27 cellular contexts compared by ENCODE assay signal in the genomic region with DNA sequence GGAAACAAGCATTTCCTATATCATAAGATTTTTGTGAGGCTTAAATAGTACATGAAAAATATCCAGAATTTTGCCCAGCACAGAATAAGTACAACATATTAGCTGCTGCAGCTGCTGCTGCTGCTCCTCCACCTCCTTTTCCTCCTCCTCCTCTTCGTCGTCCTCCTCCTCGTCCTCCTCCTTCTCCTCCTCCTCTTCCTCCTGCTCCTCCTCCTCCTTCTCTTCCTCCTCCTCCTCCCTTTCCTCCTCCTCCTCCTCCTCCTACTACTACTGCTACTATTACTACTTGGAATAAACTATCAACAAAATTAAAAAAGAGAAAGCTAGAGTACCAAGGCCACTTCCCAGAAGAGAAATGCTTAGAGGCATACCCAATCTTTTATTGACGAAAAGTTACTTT. TPM values are rescaled to one million over a fixed set of nuclear protein-coding genes. Genes with fewer than 3 reads are reported as not detected.
DNase-seq lines count a peak whose midpoint lies in the region; ATAC-seq and TF ChIP-seq lines count a peak whose summit lies in the region.
"Had no signal": no experiment of that assay in that cellular context is flagged by ENCODE, and none has a peak within 500 bp of the region (broad histone marks: within the 10 kb centered on the region; RNA-seq: fewer than 3 reads in every experiment).

No MANE protein-coding gene starts in this region.

- H3K27ac ChIP-seq in CD4-positive, alpha-beta T cell (ENCODE audit: low read depth, low read length) = no peak overlapping the region
- H3K27ac ChIP-seq in mesenchymal stem cell (ENCODE audit: low read length, poor library complexity, severe bottlenecking) = no peak overlapping the region
- H3K27ac ChIP-seq: BLaER1, coronary artery, SJCRH30, suprapubic skin, upper lobe of right lung had no signal

- peaks cover 30% of the 10 kb centered on the region for H3K79me1 ChIP-seq in mesenchymal stem cell (replicated peaks; ENCODE audit: low read length, poor library complexity, severe bottlenecking)

- H3K27me3 Mint-ChIP-seq in activated T-cell treated with anti-CD3 and anti-CD28 coated beads, Interleukin-2, amount 50 U/mL, for 4 hours (ENCODE audit: low read depth) = no peaks in the 10 kb centered on the region
- no peaks in the 10 kb centered on the region for H3K27me3 Mint-ChIP-seq in CD4-positive, alpha-beta T cell
- H3K27me3 Mint-ChIP-seq in T-helper 17 cell = no peaks in the 10 kb centered on the region

- H2BK120ac ChIP-seq in mesenchymal stem cell (ENCODE audit: low read depth, low read length) = no peak overlapping the region

- TF ChIP-seq CTCF in CD4-positive, alpha-beta T cell (IDR thresholded peaks at IDR 0.05) = no peak
- no peak for TF ChIP-seq CTCF in mucosa of descending colon (IDR thresholded peaks at IDR 0.05)

- H3K14ac ChIP-seq in mesenchymal stem cell (ENCODE audit: low read length in 2 of 2) = no peak overlapping the region

- CTCF ChIA-PET in CD4-positive, alpha-beta T cell (lab: Charles Lee) = no interaction called here

- no peak overlapping the region for H4K8ac ChIP-seq in mesenchymal stem cell (ENCODE audit: low read length)

- no peak overlapping the region for H2AK5ac ChIP-seq in mesenchymal stem cell (ENCODE audit: low read length, severe bottlenecking)

- no peaks in the 10 kb centered on the region for H3K27me3 ChIP-seq in CD4-positive, alpha-beta T cell (ENCODE audit: control insufficient read depth, insufficient read depth, low read length)
- no peaks in the 10 kb centered on the region for H3K27me3 ChIP-seq in mesenchymal stem cell (ENCODE audit: control insufficient read depth in 1 of 2, insufficient read depth in 1 of 2, low read length in 2 of 2)
- H3K27me3 ChIP-seq: heart left ventricle, right lobe of liver, SJCRH30, suprapubic skin, upper lobe of right lung had no signal

- peaks cover 1% of the 10 kb centered on the region for H3K36me3 Mint-ChIP-seq in activated T-cell treated with anti-CD3 and anti-CD28 coated beads, Interleukin-2, amount 50 U/mL, for 4 hours (ENCODE audit: insufficient read depth)
- H3K36me3 Mint-ChIP-seq in CD4-positive, alpha-beta T cell (ENCODE audit: low read depth) = peaks cover 10% of the 10 kb centered on the region
- peaks cover 2% of the 10 kb centered on the region for H3K36me3 Mint-ChIP-seq in T-helper 17 cell (ENCODE audit: low read depth)

- H3K9me3 ChIP-seq in CD4-positive, alpha-beta T cell (ENCODE audit: control insufficient read depth, low read length) = no peaks in the 10 kb centered on the region
- H3K9me3 ChIP-seq in T-helper 17 cell (ENCODE audit: control insufficient read depth, low read length, poor library complexity, severe bottlenecking) = no peaks in the 10 kb centered on the region
- no peaks in the 10 kb centered on the region for H3K9me3 ChIP-seq in mesenchymal stem cell (ENCODE audit: control insufficient read depth, low read length)
- H3K9me3 ChIP-seq in mucosa of descending colon = no peaks in the 10 kb centered on the region
- H3K9me3 ChIP-seq: BLaER1, heart left ventricle, right lobe of liver, SJCRH30, suprapubic skin, upper lobe of right lung had no signal

- peak overlapping the region in 1 of 2 experiments; percentile 39 for H3K4me3 ChIP-seq in mesenchymal stem cell (ENCODE audit: insufficient read depth in 1 of 2, low read depth in 1 of 2, low read length in 2 of 2)
- H3K4me3 ChIP-seq in mucosa of descending colon = no peak overlapping the region
- H3K4me3 ChIP-seq: BLaER1, coronary artery, heart left ventricle, right lobe of liver, SJCRH30, suprapubic skin, upper lobe of right lung had no signal

- H3K4ac ChIP-seq in mesenchymal stem cell (ENCODE audit: low read depth in 1 of 2, low read length in 2 of 2) = no peak overlapping the region

- no peak overlapping the region for H3K23ac ChIP-seq in mesenchymal stem cell (ENCODE audit: low read length in 2 of 2)

- whole genome bisulfite sequencing in mesenchymal stem cell = 62% methylated on average over 4 of the region's 4 CpGs

- H2BK15ac ChIP-seq in mesenchymal stem cell (ENCODE audit: low read depth, poor library complexity, severe bottlenecking) = no peak overlapping the region

- H2BK12ac ChIP-seq in mesenchymal stem cell (ENCODE audit: low read length in 2 of 2) = no peak overlapping the region

- peak overlapping the region; percentile 9 for H3K4me3 Mint-ChIP-seq in activated T-cell treated with anti-CD3 and anti-CD28 coated beads, Interleukin-2, amount 50 U/mL, for 4 hours
- no peak overlapping the region for H3K4me3 Mint-ChIP-seq in CD4-positive, alpha-beta T cell
- peak overlapping the region; percentile 3 for H3K4me3 Mint-ChIP-seq in T-helper 17 cell
- H3K4me3 Mint-ChIP-seq: neural crest cell had no signal

- no peaks in the 10 kb centered on the region for H3K9me3 Mint-ChIP-seq in activated T-cell treated with anti-CD3 and anti-CD28 coated beads, Interleukin-2, amount 50 U/mL, for 4 hours
- H3K9me3 Mint-ChIP-seq in CD4-positive, alpha-beta T cell = no peaks in the 10 kb centered on the region
- H3K9me3 Mint-ChIP-seq: neural crest cell had no signal

- no peak overlapping the region for H4K91ac ChIP-seq in mesenchymal stem cell (ENCODE audit: low read length)

- H3K36me3 ChIP-seq in mesenchymal stem cell (ENCODE audit: control insufficient read depth in 1 of 2, insufficient read depth in 2 of 2, low read depth in 1 of 2, low read length in 2 of 2) (peaks cover 0 to 4% of the 10 kb centered on the region in 2 experiments), mucosa of descending colon (ENCODE audit: low read depth) (no peaks in the 10 kb centered on the region)
- H3K36me3 ChIP-seq: BLaER1, right lobe of liver, SJCRH30, suprapubic skin, upper lobe of right lung had no signal

- POLR2A ChIA-PET in CD4-positive, alpha-beta T cell (lab: Charles Lee) = no interaction called here

- H3K18ac ChIP-seq in mesenchymal stem cell (ENCODE audit: low read depth in 1 of 2, low read length in 2 of 2) = no peak overlapping the region

- ATAC-seq in activated T-cell treated with anti-CD3 and anti-CD28 coated beads, Interleukin-2, amount 50 U/mL, for 4 hours = no peak
- no peak for ATAC-seq in CD4-positive, alpha-beta T cell (ENCODE audit: poor library complexity)
- no peak for ATAC-seq in T-helper 17 cell
- ATAC-seq in mucosa of descending colon = no peak
- ATAC-seq: upper lobe of right lung had no signal

- H3K4me1 Mint-ChIP-seq in activated T-cell treated with anti-CD3 and anti-CD28 coated beads, Interleukin-2, amount 50 U/mL, for 4 hours (ENCODE audit: low read depth) = peaks cover 68% of the 10 kb centered on the region
- peaks cover 84% of the 10 kb centered on the region for H3K4me1 Mint-ChIP-seq in CD4-positive, alpha-beta T cell (ENCODE audit: low read depth)
- peaks cover 56% of the 10 kb centered on the region for H3K4me1 Mint-ChIP-seq in T-helper 17 cell

- H3K27ac Mint-ChIP-seq in CD4-positive, alpha-beta T cell = peak overlapping the region; percentile 1
- peak overlapping the region; percentile 59 for H3K27ac Mint-ChIP-seq in T-helper 17 cell

- intact Hi-C loops in CD4-positive, alpha-beta T cell (cut with DNase I, micrococcal nuclease) = no loop called here
- intact Hi-C loops in mucosa of descending colon (cut with DNase I, micrococcal nuclease) = no loop called here

- H3K9ac ChIP-seq in mesenchymal stem cell (ENCODE audit: low read length) = peak overlapping the region; percentile 23
- H3K9ac ChIP-seq: BLaER1 had no signal

- no peak overlapping the region for H3K4me2 ChIP-seq in mesenchymal stem cell (ENCODE audit: low read length, poor library complexity, severe bottlenecking)
- H3K4me2 ChIP-seq: BLaER1 had no signal

- no peak for DNase-seq in activated T-cell treated with anti-CD3 and anti-CD28 coated beads, Interleukin-2, amount 50 U/mL, for 4 hours
- DNase-seq in activated T-cell treated with anti-CD3 and anti-CD28 coated beads for 4 hours (no peak), T-helper 17 cell (no peak), mesenchymal stem cell (no peak), mucosa of descending colon (no peak), DMS79 (lab: John Stamatoyannopoulos, UW) (no peak), NCI-H345 (lab: John Stamatoyannopoulos, UW) (no peak)
- no peak for DNase-seq in CD4-positive, alpha-beta T cell
- DNase-seq: ACHN; activated CD4-positive, alpha-beta T cell treated with anti-CD3 and anti-CD28 coated beads for 48 hours; activated gamma-delta T cell; anterior cingulate cortex; Calu3; foreskin fibroblast; H7; heart left ventricle; kidney; NCI-H1105; NCI-H2029; right lobe of liver; stimulated activated CD4-positive, alpha-beta T cell treated with anti-CD3 and anti-CD28 coated beads, Interleukin-2, amount 100 ng/mL, for 48 hours; upper lobe of right lung had no signal

- H2AFZ ChIP-seq in mesenchymal stem cell (ENCODE audit: low read depth, low read length) = no peak overlapping the region

- no peaks in the 10 kb centered on the region for H3K4me1 ChIP-seq in mesenchymal stem cell (ENCODE audit: control insufficient read depth, insufficient read depth, low read depth, low read length)
- peaks cover 23% of the 10 kb centered on the region for H3K4me1 ChIP-seq in mucosa of descending colon (ENCODE audit: low read depth)
- H3K4me1 ChIP-seq: BLaER1 had no signal

- H2BK5ac ChIP-seq in mesenchymal stem cell (ENCODE audit: low read depth, low read length, poor library complexity, severe bottlenecking) = no peak overlapping the region

RNA-seq across cellular contexts. Expression of a gene that starts 7.3 kb away (rescaled TPM):
- 1 to 10 TPM; 7.7 to 9.0 (median 9.0) TPM for total RNA-seq in activated T-cell treated with anti-CD3 and anti-CD28 coated beads, Interleukin-2, amount 50 U/mL, for 4 hours
- 10 to 100 TPM; 23.9 to 26.5 TPM for total RNA-seq in CD4-positive, alpha-beta T cell
- total RNA-seq in T-helper 17 cell (10 to 100 TPM; 32.4 to 35.6 TPM), mucosa of descending colon (10 to 100 TPM; 29.3 to 54.9 (median 32.2) TPM)
- polyA plus RNA-seq in mesenchymal stem cell (2013, experiment 1 of 2) = 3.0 TPM
- 3.4 TPM for polyA plus RNA-seq in mesenchymal stem cell (2013, experiment 2 of 2)
